ENCODE assay signal across 1 cellular context in genomic region chr1:5961601-5962000, GRCh38.
TF ChIP-seq lines count a peak whose summit lies in the region.

No MANE protein-coding gene starts in this region.

TF ChIP-seq in WTC11, 78 proteins besides CTCF, POLR2A, EP300 and RAD21 (continued from another document):
- TF ChIP-seq, protein P1, sequence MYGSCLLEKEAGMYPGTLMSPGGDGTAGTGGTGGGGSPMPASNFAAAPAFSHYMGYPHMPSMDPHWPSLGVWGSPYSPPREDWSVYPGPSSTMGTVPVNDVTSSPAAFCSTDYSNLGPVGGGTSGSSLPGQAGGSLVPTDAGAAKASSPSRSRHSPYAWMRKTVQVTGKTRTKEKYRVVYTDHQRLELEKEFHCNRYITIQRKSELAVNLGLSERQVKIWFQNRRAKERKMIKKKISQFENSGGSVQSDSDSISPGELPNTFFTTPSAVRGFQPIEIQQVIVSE (CRISPR knock-in tag; IDR thresholded peaks at IDR 0.05; ENCODE audit: borderline replicate concordance), result no peak
